ENCODE assay signal across 8 cellular contexts in genomic region chr12:116559080-116559329, GRCh38. TPM values are rescaled to one million over a fixed set of nuclear protein-coding genes. Genes with fewer than 3 reads are reported as not detected.
DNase-seq lines count a peak whose midpoint lies in the region; ATAC-seq and TF ChIP-seq lines count a peak whose summit lies in the region.

No MANE protein-coding gene starts in this region.

- no peaks in the 10 kb centered on the region for H3K27me3 Mint-ChIP-seq in CD4-positive, alpha-beta T cell
- H3K27me3 Mint-ChIP-seq in activated naive CD8-positive, alpha-beta T cell, result no peaks in the 10 kb centered on the region

- intact Hi-C loops in CD4-positive, alpha-beta T cell (cut with DNase I, micrococcal nuclease), result loop anchor here (2.0 to 10.0 kb wide), 2 partner anchors 26 to 266 kb away; no protein-coding TSS in a partner anchor

- peak overlapping the region; percentile 97 for H3K27ac Mint-ChIP-seq in CD4-positive, alpha-beta T cell
- H3K27ac Mint-ChIP-seq in activated naive CD8-positive, alpha-beta T cell, result peak overlapping the region; percentile 86

- H3K9me3 Mint-ChIP-seq in CD4-positive, alpha-beta T cell, result peaks cover 2% of the 10 kb centered on the region
- peaks cover 4% of the 10 kb centered on the region for H3K9me3 Mint-ChIP-seq in activated naive CD8-positive, alpha-beta T cell (ENCODE audit: low read depth)

- POLR2A ChIA-PET in CD4-positive, alpha-beta T cell (lab: Charles Lee), result interaction anchor here (0.6 to 2.9 kb wide), 17 partner anchors 11 to 501 kb away, joined by 3 to 39 read pairs (median 4); partner anchors contain the start of gene MED13L

- H3K27ac ChIP-seq in CD4-positive, alpha-beta T cell (ENCODE audit: low read depth, low read length), result peak overlapping the region; percentile 59

- no peaks in the 10 kb centered on the region for H3K9me3 ChIP-seq in CD4-positive, alpha-beta T cell (ENCODE audit: control insufficient read depth, low read length)

- no peak for DNase-seq in CD4-positive, alpha-beta T cell
- DNase-seq in occipital lobe (lab: John Stamatoyannopoulos, UW) (peak; percentile 52), SK-N-DZ (ENCODE audit: low spot score) (no peak), NCI-H1694 (lab: John Stamatoyannopoulos, UW) (no peak)
- no peak for DNase-seq in activated effector memory CD4-positive, alpha-beta T cell treated with Interleukin-2 at 50 U/mL for 16 hours

- H3K27me3 ChIP-seq in CD4-positive, alpha-beta T cell (ENCODE audit: control insufficient read depth, insufficient read depth, low read length), result no peaks in the 10 kb centered on the region

- H3K36me3 Mint-ChIP-seq in CD4-positive, alpha-beta T cell (ENCODE audit: low read depth), result peaks cover 6% of the 10 kb centered on the region
- peaks cover 3% of the 10 kb centered on the region for H3K36me3 Mint-ChIP-seq in activated naive CD8-positive, alpha-beta T cell

- no peak for TF ChIP-seq CTCF in CD4-positive, alpha-beta T cell (IDR thresholded peaks at IDR 0.05)

- CTCF ChIA-PET in CD4-positive, alpha-beta T cell (lab: Charles Lee), result interaction anchor here (0.5 kb wide), 1 partner anchor 13 kb away, joined by 4 read pairs; no protein-coding TSS in a partner anchor

- peak; percentile 21 for ATAC-seq in CD4-positive, alpha-beta T cell (ENCODE audit: poor library complexity)
- ATAC-seq in GM19324 (IDR thresholded peaks at IDR 0.05; ENCODE audit: low FRiP score, unreplicated experiment), result peak; percentile 49
- peak; percentile 44 for ATAC-seq in HG03196 (IDR thresholded peaks at IDR 0.05; ENCODE audit: unreplicated experiment)

- H3K4me1 Mint-ChIP-seq in CD4-positive, alpha-beta T cell (ENCODE audit: low read depth), result peaks cover 61% of the 10 kb centered on the region
- H3K4me1 Mint-ChIP-seq in activated naive CD8-positive, alpha-beta T cell (ENCODE audit: low read depth), result peaks cover 38% of the 10 kb centered on the region

- peak overlapping the region; percentile 90 for H3K4me3 Mint-ChIP-seq in CD4-positive, alpha-beta T cell
- H3K4me3 Mint-ChIP-seq in activated naive CD8-positive, alpha-beta T cell, result peak overlapping the region; percentile 85

RNA-seq across cellular contexts. Expression of gene MAP1LC3B2, which starts 0.2 kb away (rescaled TPM):
- 1 to 10 TPM; 1.5 to 2.1 TPM for total RNA-seq in CD4-positive, alpha-beta T cell
- total RNA-seq in occipital lobe, result 0.62 TPM
- not detected in 2 replicates for polyA plus RNA-seq in SK-N-DZ (2014; cell fraction: cytosol; rRNA removed)
- not detected in 2 replicates for polyA plus RNA-seq in SK-N-DZ (2014; cell fraction: nucleus; rRNA removed)
